27 cellular contexts compared by ENCODE assay signal in genomic region chr3:70184105-70184504, GRCh38.
"Had no signal": no experiment of that assay in that cellular context is flagged by ENCODE, and none has a peak within 500 bp of the region (broad histone marks: within the 10 kb centered on the region; RNA-seq: fewer than 3 reads in every experiment).

No MANE protein-coding gene starts in this region.

- H3K27me3 ChIP-seq: testis, thyroid gland, tibial artery, tibial nerve, upper lobe of left lung, uterus, vagina had no signal

- H3K27ac ChIP-seq: stomach, suprapubic skin, testis, thoracic aorta, thyroid gland, tibial artery, tibial nerve, transverse colon, upper lobe of left lung, upper lobe of right lung, uterus, vagina had no signal

- H3K4me1 ChIP-seq: suprapubic skin, testis, tibial artery, tibial nerve, transverse colon, upper lobe of left lung, upper lobe of right lung, uterus, vagina had no signal

- FAIRE-seq: urothelium cell line had no signal

- DNase-seq: stimulated activated CD4-positive, alpha-beta T cell treated with anti-CD3 and anti-CD28 coated beads, Interleukin-2, amount 100 ng/mL, for 48 hours; stimulated activated CD4-positive, alpha-beta T cell treated with anti-CD3 and anti-CD28 coated beads, Interleukin-4, amount 100 ng/mL, for 1 hour; stimulated activated CD4-positive, alpha-beta T cell treated with anti-CD3 and anti-CD28 coated beads, Interleukin-4, amount 100 ng/mL, for 24 hours; stimulated activated CD4-positive, alpha-beta T cell treated with anti-CD3 and anti-CD28 coated beads, Interleukin-4, amount 100 ng/mL, for 4 hours; stimulated activated CD8-positive, alpha-beta memory T cell treated with anti-CD3 and anti-CD28 coated beads, Interleukin-4, amount 100 ng/mL, for 48 hours; stimulated activated naive B cell treated with anti-CD40 and anti-IgM and Interleukin-4, amounts not matched to agents 10 μg/mL and 1 μg/mL and 100 μg/mL, for 72 hours; stimulated activated naive CD4-positive, alpha-beta T cell; stimulated activated naive CD4-positive, alpha-beta T cell treated with Interleukin-2 at 50 U/mL for 16 hours; stimulated activated naive CD8-positive, alpha-beta T cell treated with anti-CD3 and anti-CD28 coated beads, Interleukin-15, amount 100 ng/mL, for 72 hours; stimulated activated naive CD8-positive, alpha-beta T cell treated with anti-CD3 and anti-CD28 coated beads, Interleukin-15, Interleukin-2, amounts not matched to agents 100 U/mL and 50 U/mL, for 24 hours; stomach; substantia nigra; testis; thyroid gland; tibial artery; transverse colon; trophoblast cell; upper lobe of left lung; upper lobe of right lung; uterus had no signal

- ATAC-seq: stimulated activated effector memory CD8-positive, alpha-beta T cell treated with anti-CD3 and anti-CD28 coated beads, Interleukin-12 subunit alpha, Interleukin-12 subunit beta, amount 100 ng/mL, for 72 hours; stimulated activated memory B cell treated with anti-CD40 and anti-IgM and Interleukin-4, amounts not matched to agents 10 μg/mL and 1 μg/mL and 100 μg/mL, for 72 hours; stimulated activated naive B cell treated with anti-CD40 and anti-IgM and Interleukin-4, amounts not matched to agents 10 μg/mL and 1 μg/mL and 100 μg/mL, for 72 hours; stimulated activated naive CD8-positive, alpha-beta T cell treated with anti-CD3 and anti-CD28 coated beads, Interleukin-15, amount 100 ng/mL, for 72 hours; stimulated activated naive CD8-positive, alpha-beta T cell treated with anti-CD3 and anti-CD28 coated beads, Interleukin-15, Interleukin-2, amounts not matched to agents 100 U/mL and 50 U/mL, for 24 hours; upper lobe of right lung had no signal

- H3K9me3 ChIP-seq: stomach, suprapubic skin, testis, thoracic aorta, thyroid gland, tibial artery, tibial nerve, transverse colon, upper lobe of left lung, upper lobe of right lung, uterus, vagina had no signal

- H3K4me3 ChIP-seq: stomach, suprapubic skin, testis, thoracic aorta, thyroid gland, tibial artery, tibial nerve, transverse colon, upper lobe of left lung, upper lobe of right lung, uterus, vagina had no signal

- H3K36me3 ChIP-seq: stomach, suprapubic skin, thoracic aorta, thyroid gland, tibial artery, tibial nerve, transverse colon, upper lobe of left lung, upper lobe of right lung, uterus, vagina had no signal
